ENCODE assay signal across 27 cellular contexts in genomic region chr11:113645593-113646349, GRCh38.
"Had no signal": no experiment of that assay in that cellular context is flagged by ENCODE, and none has a peak within 500 bp of the region (broad histone marks: within the 10 kb centered on the region; RNA-seq: fewer than 3 reads in every experiment).

No MANE protein-coding gene starts in this region.

- H3K4me1 ChIP-seq: ascending aorta, body of pancreas, SJCRH30 had no signal

- H3K36me3 ChIP-seq: ascending aorta, SJCRH30, WERI-Rb-1 had no signal

- H3K27ac ChIP-seq: ascending aorta, body of pancreas, KMS-11, RWPE1, SJCRH30, WERI-Rb-1 had no signal

- DNase-seq: activated CD4-positive, alpha-beta memory T cell treated with anti-CD3 and anti-CD28 coated beads, Interleukin-2, amount 10 ng/mL, durations not matched to agents 7 days and 5 days; activated CD4-positive, alpha-beta T cell treated with anti-CD3 and anti-CD28 coated beads for 36 hours; activated CD4-positive, alpha-beta T cell treated with anti-CD3 and anti-CD28 coated beads, Interleukin-2, amount 50 U/mL, for 1 hour; activated effector memory CD4-positive, alpha-beta T cell treated with Interleukin-2 at 50 U/mL for 16 hours; activated naive CD4-positive, alpha-beta T cell; activated T-cell treated with anti-CD3 and anti-CD28 coated beads for 4 hours; amniotic stem cell; body of pancreas; NCI-H1092 treated with DMSO at 0.1 percent for 48 hours; NCI-H1417 treated with DMSO at 0.1 percent for 48 hours; NCI-H1694 treated with DMSO at 0.1 percent for 48 hours; NCI-H2029 treated with DMSO at 0.1 percent for 48 hours; NCI-H2171; NCI-H345; NCI-H510A; NCI-H526 treated with DMSO at 0.1 percent for 48 hours; NK-92 treated with Interleukin-12 subunit alpha and Interleukin-12 subunit beta, amount 100 ng/mL, for 24 hours; OCI-M1; Right ventricle myocardium superior; SJCRH30; SK-N-SH; T-helper 1 cell; WERI-Rb-1 had no signal

- H3K4me3 ChIP-seq: ascending aorta, body of pancreas, SJCRH30 had no signal

- ATAC-seq: activated CD4-positive, alpha-beta T cell treated with anti-CD3 and anti-CD28 coated beads for 36 hours; body of pancreas; Panc1 had no signal

- H3K9me3 ChIP-seq: ascending aorta, body of pancreas, SJCRH30, SK-N-SH had no signal

- H3K9ac ChIP-seq: KMS-11, SK-N-SH had no signal

- H3K4me2 ChIP-seq: KMS-11, SK-N-SH had no signal

- H3K27me3 ChIP-seq: ascending aorta, body of pancreas, SJCRH30 had no signal
